Comparison of ENCODE assay signal across 8 cellular contexts in the genomic region with DNA sequence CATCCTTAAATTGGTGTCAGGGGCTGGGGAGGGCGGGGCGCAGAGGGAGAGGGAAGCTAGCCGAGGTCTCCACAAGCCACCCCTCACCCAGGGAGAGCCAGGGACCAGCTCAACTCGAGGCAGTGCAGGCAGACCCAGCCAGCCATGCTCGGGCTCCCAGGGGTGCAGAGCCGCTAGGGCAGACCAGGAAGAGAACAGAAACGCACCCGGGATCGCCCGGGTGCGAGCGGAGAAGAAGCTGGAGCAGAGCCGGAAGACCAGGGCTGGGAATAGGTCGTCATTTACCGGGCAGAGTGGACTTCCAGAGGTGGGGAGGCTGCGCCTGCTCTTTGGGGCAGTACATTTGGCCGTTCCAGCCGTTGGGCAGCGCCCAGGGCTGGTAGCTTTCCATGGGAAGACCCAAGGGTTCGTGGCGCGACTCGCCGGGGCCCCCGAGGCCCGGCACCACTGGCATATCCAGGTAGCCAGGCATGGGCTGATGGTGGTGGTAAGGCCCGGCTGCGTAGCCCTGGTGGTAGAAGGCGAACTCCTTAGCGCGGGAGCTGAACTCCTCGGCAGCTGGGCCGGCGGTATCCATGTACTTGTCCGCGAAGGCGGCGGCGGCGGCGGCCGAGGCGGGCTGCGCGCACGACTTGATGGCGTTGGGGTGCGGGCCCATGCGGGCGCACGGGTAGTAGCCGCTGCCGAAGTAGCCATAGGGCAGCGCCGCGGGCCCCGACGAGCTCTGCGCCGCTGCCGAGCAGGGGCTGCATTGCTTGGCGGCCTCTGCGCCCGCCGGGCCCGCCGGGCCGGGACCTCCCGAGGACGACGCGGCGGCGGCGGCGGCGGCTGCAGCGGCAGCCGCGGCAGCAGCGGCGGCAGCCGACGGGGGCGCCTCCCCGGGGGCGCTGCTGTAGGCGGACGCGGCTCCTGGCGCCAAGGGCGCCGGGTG. TPM values are rescaled to one million over a fixed set of nuclear protein-coding genes. Genes with fewer than 3 reads are reported as not detected.
DNase-seq lines count a peak whose midpoint lies in the region; ATAC-seq and TF ChIP-seq lines count a peak whose summit lies in the region.

No MANE protein-coding gene starts in this region.

- no peak overlapping the region for H4K91ac ChIP-seq in IMR-90 (ENCODE audit: insufficient read depth, low read depth, low read length)

- H3K56ac ChIP-seq in IMR-90 (ENCODE audit: extremely low read depth, insufficient read depth, low read length) = no peak overlapping the region

- H3K36me3 Mint-ChIP-seq in brain = no peaks in the 10 kb centered on the region

- H3K27me3 Mint-ChIP-seq in brain = peaks cover 97% of the 10 kb centered on the region

- H3K14ac ChIP-seq in IMR-90 (replicated peaks; ENCODE audit: low read depth, low read length) = no peak overlapping the region

- DNase-seq in D341Med (ENCODE audit: low spot score) = peak; percentile 63
- DNase-seq in IMR-90 = no peak
- DNase-seq in osteoblast (ENCODE audit: insufficient read length, low spot score, missing footprints) = peak; percentile 91
- no peak for DNase-seq in hypothalamus (lab: John Stamatoyannopoulos, UW)
- DNase-seq in stimulated activated CD4-positive, alpha-beta T cell treated with anti-CD3 and anti-CD28 coated beads, Interleukin-12 subunit alpha, Interleukin-12 subunit beta, amount 100 ng/mL, for 4 hours = no peak
- no peak for DNase-seq in dedifferentiated amniotic fluid mesenchymal stem cell (ENCODE audit: extremely low spot score)

- no peak overlapping the region for H2BK15ac ChIP-seq in IMR-90 (ENCODE audit: low read depth, low read length)

- no peak overlapping the region for H2BK20ac ChIP-seq in IMR-90 (ENCODE audit: low read depth, low read length)

- peaks cover 69% of the 10 kb centered on the region for H3K79me2 ChIP-seq in osteoblast (ENCODE audit: insufficient read depth, low read length)

- no peak for TF ChIP-seq RAD21 in IMR-90 (IDR thresholded peaks at IDR 0.05; ENCODE audit: low read length)

- no peak overlapping the region for H2BK5ac ChIP-seq in IMR-90 (ENCODE audit: low read depth, low read length, poor library complexity, severe bottlenecking)

- H3K4me3 ChIP-seq in IMR-90 (ENCODE audit: insufficient read depth, low read depth, low read length) (no peak overlapping the region), osteoblast (ENCODE audit: insufficient read depth, low read length) (peak overlapping the region; percentile 80)

- TF ChIP-seq POLR2A in IMR-90 (IDR thresholded peaks at IDR 0.05; ENCODE audit: low read depth, low read length) = no peak

- no peak overlapping the region for H3K9ac ChIP-seq in IMR-90 (ENCODE audit: low read depth, low read length)

- H3K4me3 Mint-ChIP-seq in brain = peak overlapping the region in 4 of 5 experiments; percentile 43 to 79 (median 76)

- H2AFZ ChIP-seq in IMR-90 (replicated peaks; ENCODE audit: low read length, poor library complexity) (peak overlapping the region; percentile 13), osteoblast (ENCODE audit: low read length) (peak overlapping the region; percentile 74)

- H2AK9ac ChIP-seq in IMR-90 (replicated peaks; ENCODE audit: low read depth, low read length, poor library complexity) = no peak overlapping the region

- H3K4me1 Mint-ChIP-seq in brain = peaks cover 11% of the 10 kb centered on the region

- BruUV-seq in IMR-90 (replicated peaks; lab: Mats Ljungman, UMichigan) = no TSS peak

- no peak overlapping the region for H3K4me2 ChIP-seq in IMR-90 (ENCODE audit: low read depth, low read length)
- H3K4me2 ChIP-seq in osteoblast (ENCODE audit: insufficient read depth, low read length) = peak overlapping the region; percentile 96

- in situ Hi-C loops in IMR-90 (cut with MboI; ENCODE audit: low sequenced_read_pairs) = loop anchor here (5.0 to 10.0 kb wide), 2 partner anchors 723 to 876 kb away; no protein-coding TSS in a partner anchor

- no peak overlapping the region for H3K18ac ChIP-seq in IMR-90 (ENCODE audit: low read depth, low read length)

- ATAC-seq in IMR-90 (ENCODE audit: low read depth) (peak; percentile 25; the same call in 1 of the 2 replicates), GM21786 (IDR thresholded peaks at IDR 0.05; ENCODE audit: unreplicated experiment) (no peak)

- H3K27me3 ChIP-seq in IMR-90 (ENCODE audit: control insufficient read depth, insufficient read depth, low read length) = peaks cover 86% of the 10 kb centered on the region
- peaks cover 17% of the 10 kb centered on the region for H3K27me3 ChIP-seq in osteoblast (ENCODE audit: insufficient read depth, low read length)

- no peaks in the 10 kb centered on the region for H3K4me1 ChIP-seq in IMR-90 (ENCODE audit: control insufficient read depth, insufficient read depth, low read length)
- peaks cover 26% of the 10 kb centered on the region for H3K4me1 ChIP-seq in osteoblast (ENCODE audit: insufficient read depth, low read length)

- no peak overlapping the region for H4K5ac ChIP-seq in IMR-90 (ENCODE audit: low read depth, low read length)

- H4K20me1 ChIP-seq in IMR-90 (ENCODE audit: insufficient read depth, low read length) (peaks cover 12% of the 10 kb centered on the region), osteoblast (ENCODE audit: insufficient read depth, low read length) (peaks cover 13% of the 10 kb centered on the region)

- no peaks in the 10 kb centered on the region for H3K36me3 ChIP-seq in IMR-90 (ENCODE audit: control insufficient read depth, insufficient read depth, low read length)
- no peaks in the 10 kb centered on the region for H3K36me3 ChIP-seq in osteoblast (ENCODE audit: insufficient read depth, low read length)

- H3K27ac Mint-ChIP-seq in brain = no peak overlapping the region

- POLR2A ChIA-PET in IMR-90 (lab: Charles Lee; ENCODE audit: unreplicated experiment) = no interaction called here

- no peak overlapping the region for H3K27ac ChIP-seq in IMR-90 (ENCODE audit: insufficient read depth, low read length)
- peak overlapping the region; percentile 16 for H3K27ac ChIP-seq in osteoblast (ENCODE audit: low read depth, low read length)

- CTCF ChIA-PET in IMR-90 (lab: Yijun Ruan, JAX) = interaction anchor here (1.0 kb wide), 1 partner anchor 403 kb away, joined by 3 read pairs; no protein-coding TSS in a partner anchor

- dilution Hi-C loops in IMR-90 (cut with HindIII; ENCODE audit: low sequenced_read_pairs, unreplicated experiment) = no loop called here

- H3K4ac ChIP-seq in IMR-90 (ENCODE audit: low read depth, low read length) = no peak overlapping the region

- peaks cover 5% of the 10 kb centered on the region; the same call in 1 of the 2 replicates for H3K9me3 ChIP-seq in IMR-90 (ENCODE audit: control insufficient read depth, insufficient read depth, low read length)
- H3K9me3 ChIP-seq in osteoblast (ENCODE audit: low read depth, low read length) = no peaks in the 10 kb centered on the region

- no peak overlapping the region for H2AK5ac ChIP-seq in IMR-90 (ENCODE audit: low read depth, low read length)

- TF ChIP-seq CTCF in IMR-90 (conservative IDR thresholded peaks at IDR 0.05; ENCODE audit: low read depth, low read length) = no peak
- no peak for TF ChIP-seq CTCF in brain (conservative IDR thresholded peaks at IDR 0.05)
- TF ChIP-seq CTCF in osteoblast (IDR thresholded peaks at IDR 0.05; ENCODE audit: extremely low read depth, low read depth, low read length) = no peak

- 4% methylated on average over 38 of the region's 93 CpGs; no CpG with 5 or more reads in 1 of the 2 experiments for WGBS in IMR-90 (ENCODE audit: extremely low coverage in 2 of 2, insufficient read length in 1 of 2), 2 experiments

- no peak overlapping the region for H4K8ac ChIP-seq in IMR-90 (ENCODE audit: low read depth in 2 of 2, low read length in 2 of 2)

- H3K9me3 Mint-ChIP-seq in brain = peaks cover 0 to 5% (median 0%) of the 10 kb centered on the region in 5 experiments

- no peaks in the 10 kb centered on the region for H3K79me1 ChIP-seq in IMR-90 (ENCODE audit: low read depth in 1 of 2, low read length in 2 of 2)

- 0 out of 2 replicates have a peak, but pooled peaks cover 5% of the 10 kb centered on the region for H3K9me1 ChIP-seq in IMR-90 (ENCODE audit: insufficient read depth, low read length)

- no peak overlapping the region for H2BK120ac ChIP-seq in IMR-90 (ENCODE audit: low read depth, low read length)

- H3K23ac ChIP-seq in IMR-90 (ENCODE audit: low read depth, low read length) = no peak overlapping the region

- intact Hi-C loops in IMR-90 (cut with micrococcal nuclease) = loop anchor here (5.0 to 10.0 kb wide), 7 partner anchors 463 to 1906 kb away; a partner anchor contains a TSS

RNA-seq across cellular contexts. Expression of a gene that starts 0.8 kb away (rescaled TPM):
- total RNA-seq in IMR-90 (2012; rRNA removed) (not detected in 2 replicates), osteoblast (6.2 and 8.0 TPM in 2 replicates)
- polyA plus RNA-seq in IMR-90 (2012; rRNA removed) (not detected in 2 replicates), brain (ENCODE audit: insufficient read depth, low read depth, low replicate concordance) (0.54 TPM)
- not detected in 2 replicates for polyA plus RNA-seq in IMR-90 (2012; cell fraction: cytosol; rRNA removed)
- polyA plus RNA-seq in IMR-90 (2012; cell fraction: nucleus; rRNA removed; ENCODE audit: low replicate concordance) = not detected in 2 replicates

RNA-seq across cellular contexts. Expression of a gene that starts 14.1 kb away (rescaled TPM):
- total RNA-seq in IMR-90 (2012; rRNA removed) (not detected in 2 replicates), osteoblast (14.4 and 15.2 TPM in 2 replicates)
- polyA plus RNA-seq in IMR-90 (2012; rRNA removed) (0.04 and 0.05 TPM in 2 replicates), brain (ENCODE audit: insufficient read depth, low read depth, low replicate concordance) (20.1 TPM)
- polyA plus RNA-seq in IMR-90 (2012; cell fraction: cytosol; rRNA removed) = 0.05 TPM in 1 of 2 replicates, not detected in the other
- polyA plus RNA-seq in IMR-90 (2012; cell fraction: nucleus; rRNA removed; ENCODE audit: low replicate concordance) = 0.04 TPM in 1 of 2 replicates, not detected in the other

RNA-seq across cellular contexts. Expression of a gene that starts 25.0 kb away (rescaled TPM):
- total RNA-seq in IMR-90 (2012; rRNA removed) (0.18 and 0.28 TPM in 2 replicates), osteoblast (32.1 and 43.1 TPM in 2 replicates)
- polyA plus RNA-seq in IMR-90 (2012; rRNA removed) (0.10 TPM in 2 replicates), brain (ENCODE audit: insufficient read depth, low read depth, low replicate concordance) (62.0 TPM)
- 0.05 and 0.30 TPM in 2 replicates for polyA plus RNA-seq in IMR-90 (2012; cell fraction: cytosol; rRNA removed)
- polyA plus RNA-seq in IMR-90 (2012; cell fraction: nucleus; rRNA removed; ENCODE audit: low replicate concordance) = 0.04 and 0.19 TPM in 2 replicates

RNA-seq across cellular contexts. Expression of a gene that starts 33.8 kb away (rescaled TPM):
- total RNA-seq in IMR-90 (2012; rRNA removed) (0.18 and 0.28 TPM in 2 replicates), osteoblast (15.3 and 19.5 TPM in 2 replicates)
- polyA plus RNA-seq in IMR-90 (2012; rRNA removed) (0.32 and 0.59 TPM in 2 replicates), brain (ENCODE audit: insufficient read depth, low read depth, low replicate concordance) (1.1 TPM)
- polyA plus RNA-seq in IMR-90 (2012; cell fraction: cytosol; rRNA removed) = 0.10 and 0.26 TPM in 2 replicates
- 0.59 and 0.63 TPM in 2 replicates for polyA plus RNA-seq in IMR-90 (2012; cell fraction: nucleus; rRNA removed; ENCODE audit: low replicate concordance)

RNA-seq across cellular contexts. Expression of a gene that starts 42.7 kb away (rescaled TPM):
- total RNA-seq in IMR-90 (2012; rRNA removed) (under 0.01 and 0.18 TPM in 2 replicates), osteoblast (3.6 and 4.4 TPM in 2 replicates)
- polyA plus RNA-seq in IMR-90 (2012; rRNA removed) (1.7 TPM in 2 replicates), brain (ENCODE audit: insufficient read depth, low read depth, low replicate concordance) (1.3 TPM)
- 2.0 and 2.2 TPM in 2 replicates for polyA plus RNA-seq in IMR-90 (2012; cell fraction: cytosol; rRNA removed)
- polyA plus RNA-seq in IMR-90 (2012; cell fraction: nucleus; rRNA removed; ENCODE audit: low replicate concordance) = 0.51 and 0.71 TPM in 2 replicates

Comparison
In these comparisons a context has a peak if more than half of its experiments do, and no peak if none do; other contexts are left out.
1. DNase-seq: peak in D341Med (single experiment) and osteoblast (single experiment); none in IMR-90 (single experiment), hypothalamus (0 of 51), stimulated activated CD4-positive, alpha-beta T cell treated with anti-CD3 and anti-CD28 coated beads, Interleukin-12 subunit alpha, Interleukin-12 subunit beta, amount 100 ng/mL, for 4 hours (single experiment) and dedifferentiated amniotic fluid mesenchymal stem cell (single experiment).
2. RNA of a gene that starts 14.1 kb away (total RNA-seq): 14.4 to 15.2 TPM in osteoblast; not detected in IMR-90; every median in the first group is over 10 times any median in the second.
3. RNA of a gene that starts 25.0 kb away (total RNA-seq): 32.1 to 43.1 TPM in osteoblast; 0.18 to 0.28 TPM in IMR-90; every median in the first group is over 10 times any median in the second.